Comparison of ENCODE assay signal across 9 cellular contexts in genomic region chr1:241357366-241358305, GRCh38. TPM values are rescaled to one million over a fixed set of nuclear protein-coding genes. Genes with fewer than 3 reads are reported as not detected.
DNase-seq lines count a peak whose midpoint lies in the region; ATAC-seq, FAIRE-seq and TF ChIP-seq lines count a peak whose summit lies in the region.
"Had no signal": no experiment of that assay in that cellular context is flagged by ENCODE, and none has a peak within 500 bp of the region (broad histone marks: within the 10 kb centered on the region; RNA-seq: fewer than 3 reads in every experiment).

No MANE protein-coding gene starts in this region.

- peaks cover 45% of the 10 kb centered on the region for H3K27me3 Mint-ChIP-seq in activated naive CD4-positive, alpha-beta T cell treated with anti-CD3 and anti-CD28 coated beads, Interleukin-2, amount 10 ng/mL, durations not matched to agents 7 days and 5 days

- no peaks in the 10 kb centered on the region for H3K79me2 ChIP-seq in keratinocyte (ENCODE audit: control insufficient read depth, insufficient read depth, low read length)

- dilution Hi-C loops in keratinocyte (cut with MboI; ENCODE audit: extremely low pct_ligation_motif_present, low sequenced_read_pairs), result no loop called here

- H4K20me1 ChIP-seq in keratinocyte (ENCODE audit: control insufficient read depth, extremely low read depth, insufficient read depth, low read length), result no peaks in the 10 kb centered on the region

- H3K4me1 ChIP-seq in keratinocyte (ENCODE audit: control insufficient read depth, extremely low read depth, insufficient read depth, low read length), result no peaks in the 10 kb centered on the region
- peaks cover 0 to 13% (median 5%) of the 10 kb centered on the region in 4 donors for H3K4me1 ChIP-seq in transverse colon

- no peaks in the 10 kb centered on the region for H3K9me3 Mint-ChIP-seq in activated naive CD4-positive, alpha-beta T cell treated with anti-CD3 and anti-CD28 coated beads, Interleukin-2, amount 10 ng/mL, durations not matched to agents 7 days and 5 days
- H3K9me3 Mint-ChIP-seq in activated naive CD4-positive, alpha-beta T cell treated with anti-CD3 and anti-CD28 coated beads, Interleukin-2, amount 50 U/mL, for 72 hours, result peaks cover 0 to 4% of the 10 kb centered on the region in 2 donors

- no peak for TF ChIP-seq CTCF in keratinocyte (optimal IDR thresholded peaks at IDR 0.05 in 1 of 3, IDR thresholded peaks at IDR 0.05 in 1 of 3, conservative IDR thresholded peaks at IDR 0.05 in 1 of 3; ENCODE audit: extremely low read depth in 1 of 3, insufficient read depth in 2 of 3, low read length in 3 of 3)
- no peak for TF ChIP-seq CTCF in transverse colon (IDR thresholded peaks at IDR 0.05)

- H3K27ac Mint-ChIP-seq in activated naive CD4-positive, alpha-beta T cell treated with anti-CD3 and anti-CD28 coated beads, Interleukin-2, amount 10 ng/mL, durations not matched to agents 7 days and 5 days, result no peak overlapping the region
- H3K27ac Mint-ChIP-seq in activated naive CD4-positive, alpha-beta T cell treated with anti-CD3 and anti-CD28 coated beads, Interleukin-2, amount 50 U/mL, for 72 hours, result no peak overlapping the region

- no peak for TF ChIP-seq EP300 in transverse colon (IDR thresholded peaks at IDR 0.05; ENCODE audit: low read depth)

- H3K4me3 ChIP-seq in keratinocyte (ENCODE audit: control insufficient read depth in 2 of 3, extremely low read depth in 1 of 3, insufficient read depth in 2 of 3, low read depth in 1 of 3, low read length in 3 of 3) (peak overlapping the region in 2 of 3 experiments; percentile 19 to 53), transverse colon (peak overlapping the region in 3 of 4 donors; percentile 20 to 60 (median 45))

- intact Hi-C loops in transverse colon (cut with DNase I; ENCODE audit: low total_unique reads), result no loop called here

- peaks cover 6% of the 10 kb centered on the region for H3K4me1 Mint-ChIP-seq in activated naive CD4-positive, alpha-beta T cell treated with anti-CD3 and anti-CD28 coated beads, Interleukin-2, amount 10 ng/mL, durations not matched to agents 7 days and 5 days

- no peak for DNase-seq in activated naive CD4-positive, alpha-beta T cell treated with anti-CD3 and anti-CD28 coated beads, Interleukin-2, amount 10 ng/mL, durations not matched to agents 7 days and 5 days
- no peak for DNase-seq in activated naive CD4-positive, alpha-beta T cell treated with anti-CD3 and anti-CD28 coated beads, Interleukin-2, amount 50 U/mL, for 72 hours (ENCODE audit: low spot score in 2 of 2)
- DNase-seq in amniotic epithelial cell (ENCODE audit: low read depth), result peak; percentile 5
- no peak for DNase-seq in keratinocyte (ENCODE audit: low read depth, low spot score)
- no peak for DNase-seq in transverse colon
- no peak for DNase-seq in MV-4-11 (lab: John Stamatoyannopoulos, UW)
- no peak for DNase-seq in D341Med (ENCODE audit: low spot score)
- no peak for DNase-seq in AG08396 (ENCODE audit: low spot score)

- no peak overlapping the region for H2AFZ ChIP-seq in keratinocyte (ENCODE audit: control insufficient read depth, low read length)

- no peaks in the 10 kb centered on the region for H3K9me1 ChIP-seq in keratinocyte (ENCODE audit: control insufficient read depth, extremely low read depth, insufficient read depth, low read length)

- H3K27ac ChIP-seq in keratinocyte (ENCODE audit: control insufficient read depth, insufficient read depth, low read length) (no peak overlapping the region), transverse colon (no peak overlapping the region)

- no peaks in the 10 kb centered on the region for H3K36me3 Mint-ChIP-seq in activated naive CD4-positive, alpha-beta T cell treated with anti-CD3 and anti-CD28 coated beads, Interleukin-2, amount 10 ng/mL, durations not matched to agents 7 days and 5 days
- no peaks in the 10 kb centered on the region for H3K36me3 Mint-ChIP-seq in activated naive CD4-positive, alpha-beta T cell treated with anti-CD3 and anti-CD28 coated beads, Interleukin-2, amount 50 U/mL, for 72 hours

- H3K4me2 ChIP-seq in keratinocyte (ENCODE audit: control insufficient read depth, extremely low read depth, insufficient read depth, low read depth, low read length), result peak overlapping the region; percentile 58

- peaks cover 30% of the 10 kb centered on the region for H3K27me3 ChIP-seq in keratinocyte (ENCODE audit: control insufficient read depth, extremely low read depth, insufficient read depth, low read length)
- H3K27me3 ChIP-seq in transverse colon, result peaks cover 59% of the 10 kb centered on the region

- 13 to 15% methylated on average over 14 to 18 of the region's 33 CpGs for WGBS in transverse colon (ENCODE audit: low coverage in 1 of 2), 2 donors

- CTCF ChIA-PET in activated naive CD4-positive, alpha-beta T cell treated with anti-CD3 and anti-CD28 coated beads, Interleukin-2, amount 10 ng/mL, durations not matched to agents 7 days and 5 days (lab: Charles Lee), result no interaction called here

- H3K9me3 ChIP-seq in keratinocyte (ENCODE audit: control insufficient read depth, low read depth, low read length) (no peaks in the 10 kb centered on the region), transverse colon (no peaks in the 10 kb centered on the region)

- peak overlapping the region; percentile 39 for H3K4me3 Mint-ChIP-seq in activated naive CD4-positive, alpha-beta T cell treated with anti-CD3 and anti-CD28 coated beads, Interleukin-2, amount 10 ng/mL, durations not matched to agents 7 days and 5 days

- FAIRE-seq in keratinocyte (lab: Jason Lieb, UNC), result no peak
- FAIRE-seq: islet of Langerhans had no signal

- no peak for TF ChIP-seq POLR2A in transverse colon (IDR thresholded peaks at IDR 0.05)

- no peak overlapping the region for H3K9ac ChIP-seq in keratinocyte (ENCODE audit: control insufficient read depth, extremely low read depth, insufficient read depth, low read length)

- in situ Hi-C loops in transverse colon (cut with MboI; ENCODE audit: low pct_ligation_motif_present in 1 of 4, low pct_unique_long_range_greater_than_20kb in 1 of 4, low sequenced_read_pairs in 3 of 4), result no loop called here

- no peak for ATAC-seq in activated naive CD4-positive, alpha-beta T cell treated with anti-CD3 and anti-CD28 coated beads, Interleukin-2, amount 50 U/mL, for 72 hours

- H3K36me3 ChIP-seq in keratinocyte (ENCODE audit: control insufficient read depth in 2 of 2, extremely low read depth in 1 of 2, insufficient read depth in 2 of 2, low read length in 2 of 2) (no peaks in the 10 kb centered on the region), transverse colon (no peaks in the 10 kb centered on the region)

RNA-seq across cellular contexts. Expression of gene RGS7, which starts 0.6 kb away (rescaled TPM):
- not detected for total RNA-seq in activated naive CD4-positive, alpha-beta T cell treated with anti-CD3 and anti-CD28 coated beads, Interleukin-2, amount 50 U/mL, for 72 hours
- not detected in 3 replicates for polyA plus RNA-seq in keratinocyte
- not detected for polyA plus RNA-seq in keratinocyte (2011; ENCODE audit: low read depth)
- polyA plus RNA-seq in keratinocyte (2011; cell fraction: cytosol; rRNA removed), result not detected in 2 replicates
- polyA plus RNA-seq in keratinocyte (2011; cell fraction: nucleus; rRNA removed), result not detected in 2 replicates
- polyA plus RNA-seq in keratinocyte (2012; ENCODE audit: low replicate concordance), result not detected in 2 replicates
- not detected in 3 replicates for polyA minus RNA-seq in keratinocyte
- not detected for polyA minus RNA-seq in keratinocyte (2011; cell fraction: cytosol; rRNA and poly(A)+ RNA removed)
- polyA minus RNA-seq in keratinocyte (2011; cell fraction: nucleus; rRNA and poly(A)+ RNA removed), result not detected in 2 replicates
- total RNA-seq in transverse colon, result 1 to 10 TPM in 2 of 4 donors, not detected in 2; 1.5 to 2.0 TPM
